ENCODE assay signal across 30 cellular contexts in the genomic region with DNA sequence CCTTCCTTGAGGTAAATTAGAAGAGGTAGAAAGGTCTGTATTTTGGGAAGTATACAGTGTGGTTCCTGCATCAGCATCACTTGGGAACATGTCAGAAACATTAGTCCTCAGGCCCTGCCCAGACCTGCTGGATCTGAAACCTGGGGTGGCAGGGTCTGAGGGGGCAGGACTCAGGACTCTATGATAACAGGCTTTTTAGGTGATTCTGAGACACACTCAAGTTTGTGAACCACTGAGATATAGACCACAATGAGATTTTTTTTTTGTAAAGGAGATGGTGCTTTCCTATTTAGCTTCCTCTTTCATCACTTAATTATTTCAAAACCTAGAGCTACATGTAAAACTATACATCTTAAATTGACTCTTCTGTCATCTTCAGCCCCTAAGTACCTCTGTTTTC.
DNase-seq lines count a peak whose midpoint lies in the region; ATAC-seq, FAIRE-seq and TF ChIP-seq lines count a peak whose summit lies in the region.
"Had no signal": no experiment of that assay in that cellular context is flagged by ENCODE, and none has a peak within 500 bp of the region (broad histone marks: within the 10 kb centered on the region; RNA-seq: fewer than 3 reads in every experiment).

No MANE protein-coding gene starts in this region.

- H3K4me3 Mint-ChIP-seq in activated T-cell treated with anti-CD3 and anti-CD28 coated beads, Interleukin-2, amount 50 U/mL, for 24 hours = no peak overlapping the region
- H3K4me3 Mint-ChIP-seq: activated CD8-positive, alpha-beta T cell treated with anti-CD3 and anti-CD28 coated beads for 36 hours; activated naive CD4-positive, alpha-beta T cell treated with anti-CD3 and anti-CD28 coated beads for 36 hours; HFFc6; memory B cell; neural progenitor cell had no signal

- H4K20me1 ChIP-seq in H1 (replicated peaks in 1 of 2; ENCODE audit: control insufficient read depth in 1 of 2, insufficient read depth in 2 of 2, low read length in 2 of 2) (no peaks in the 10 kb centered on the region), Karpas-422 (ENCODE audit: insufficient read depth, low read depth, low read length) (no peaks in the 10 kb centered on the region), hepatocyte (ENCODE audit: insufficient read depth, poor library complexity, severe bottlenecking) (no peaks in the 10 kb centered on the region)

- POLR2A ChIA-PET in H1 (lab: Charles Lee; ENCODE audit: partially characterized antibody) = no interaction called here

- peaks cover 3% of the 10 kb centered on the region for H3K4me1 Mint-ChIP-seq in activated T-cell treated with anti-CD3 and anti-CD28 coated beads, Interleukin-2, amount 50 U/mL, for 24 hours (ENCODE audit: low read depth)
- H3K4me1 Mint-ChIP-seq: neural progenitor cell had no signal

- H3K4me3 ChIP-seq in H1 (ENCODE audit: extremely low read depth in 1 of 4, insufficient read depth in 2 of 4, low read depth in 3 of 4, low read length in 4 of 4) (no peak overlapping the region), Karpas-422 (ENCODE audit: low read length) (no peak overlapping the region), hepatocyte (no peak overlapping the region)
- H3K4me3 ChIP-seq: breast epithelium, colonic mucosa, GM23248, heart left ventricle, neural progenitor cell, SJSA1, transverse colon had no signal

- H3K4ac ChIP-seq in H1 (replicated peaks; ENCODE audit: insufficient read length, low read depth, low read length) = no peak overlapping the region

- H2BK5ac ChIP-seq in H1 (ENCODE audit: low read depth, low read length) = no peak overlapping the region

- no peak overlapping the region for H3K23ac ChIP-seq in H1 (ENCODE audit: insufficient read length)

- H3K18ac ChIP-seq in H1 (ENCODE audit: extremely low read depth, low read length) = no peak overlapping the region

- H3K4me2 ChIP-seq in H1 (ENCODE audit: insufficient read depth in 1 of 2, low read depth in 2 of 2, low read length in 2 of 2) (no peak overlapping the region), Karpas-422 (ENCODE audit: low read depth, low read length, poor library complexity, severe bottlenecking) (no peak overlapping the region), hepatocyte (no peak overlapping the region)
- H3K4me2 ChIP-seq: KMS-11, neural progenitor cell had no signal

- H3K9me3 ChIP-seq in H1 (ENCODE audit: insufficient read depth in 2 of 2, low read depth in 1 of 2, low read length in 1 of 2) (no peaks in the 10 kb centered on the region), Karpas-422 (ENCODE audit: low read length) (no peaks in the 10 kb centered on the region), hepatocyte (ENCODE audit: low read depth) (no peaks in the 10 kb centered on the region)
- H3K9me3 ChIP-seq: breast epithelium, colonic mucosa, heart left ventricle, SJSA1, transverse colon had no signal

- H4K91ac ChIP-seq in H1 (replicated peaks; ENCODE audit: insufficient read length, low read length) = no peak overlapping the region

- H3K27me3 Mint-ChIP-seq in activated T-cell treated with anti-CD3 and anti-CD28 coated beads, Interleukin-2, amount 50 U/mL, for 24 hours = no peaks in the 10 kb centered on the region
- H3K27me3 Mint-ChIP-seq: activated CD8-positive, alpha-beta T cell treated with anti-CD3 and anti-CD28 coated beads for 36 hours had no signal

- H3K4me1 ChIP-seq in H1 (replicated peaks in 1 of 4; ENCODE audit: control insufficient read depth in 3 of 4, insufficient read depth in 4 of 4, low read length in 3 of 4) (peaks cover 0 to 7% (median 0%) of the 10 kb centered on the region in 4 experiments; a peak in 2 of 7 replicates), Karpas-422 (ENCODE audit: low read length) (no peaks in the 10 kb centered on the region), hepatocyte (ENCODE audit: insufficient read depth) (peaks cover 6% of the 10 kb centered on the region)
- H3K4me1 ChIP-seq: breast epithelium, colonic mucosa, neural progenitor cell had no signal

- no peaks in the 10 kb centered on the region for H3K36me3 Mint-ChIP-seq in activated T-cell treated with anti-CD3 and anti-CD28 coated beads, Interleukin-2, amount 50 U/mL, for 24 hours (ENCODE audit: low read depth)
- H3K36me3 Mint-ChIP-seq: memory B cell, neural progenitor cell had no signal

- no peak for TF ChIP-seq POLR2A in H1 (IDR thresholded peaks at IDR 0.05; ENCODE audit: control extremely low read depth in 1 of 2, low read depth in 2 of 2, low read length in 2 of 2)

- H3K27ac ChIP-seq in H1 (ENCODE audit: low read depth, low read length) (no peak overlapping the region), Karpas-422 (ENCODE audit: low read length) (no peak overlapping the region), hepatocyte (no peak overlapping the region)
- H3K27ac ChIP-seq: colonic mucosa, GM23248, KMS-11, neural progenitor cell, SJSA1, transverse colon had no signal

- H2BK12ac ChIP-seq in H1 (ENCODE audit: low read depth, low read length) = no peak overlapping the region

- 0 out of 2 replicates have a peak overlapping the region, but pooled peaks have one; percentile 64 for H2BK20ac ChIP-seq in H1 (ENCODE audit: low read length)

- H3K56ac ChIP-seq in H1 (replicated peaks; ENCODE audit: insufficient read length, low read depth, low read length) = no peak overlapping the region

- CTCF ChIA-PET in H1 (lab: Charles Lee; ENCODE audit: partially characterized antibody) = no interaction called here

- no peak for TF ChIP-seq RAD21 in H1 (IDR thresholded peaks at IDR 0.05 in 1 of 2, conservative IDR thresholded peaks at IDR 0.05 in 1 of 2; ENCODE audit: low read depth in 2 of 2, low read length in 2 of 2)

- H3K27me3 ChIP-seq in H1 (replicated peaks in 1 of 4; ENCODE audit: control insufficient read depth in 3 of 4, extremely low read depth in 1 of 4, insufficient read depth in 3 of 4, low read length in 3 of 4) (no peaks in the 10 kb centered on the region), Karpas-422 (ENCODE audit: low read length) (no peaks in the 10 kb centered on the region), hepatocyte (no peaks in the 10 kb centered on the region)
- H3K27me3 ChIP-seq: breast epithelium, colonic mucosa, heart left ventricle, neural progenitor cell, SJSA1, transverse colon had no signal

- H4K8ac ChIP-seq in H1 (ENCODE audit: extremely low read depth, insufficient read depth, low read length) = no peak overlapping the region

- no peak for TF ChIP-seq EP300 in H1 (IDR thresholded peaks at IDR 0.05; ENCODE audit: borderline replicate concordance in 1 of 2, low read depth in 2 of 2, low read length in 2 of 2)

- no peak overlapping the region for H2AK5ac ChIP-seq in H1 (ENCODE audit: low read depth, low read length)

- FAIRE-seq in H1 (lab: Jason Lieb, UNC) = no peak
- FAIRE-seq: D721Med had no signal

- no peak overlapping the region for H2BK120ac ChIP-seq in H1 (replicated peaks; ENCODE audit: low read depth, low read length)

- H3K23me2 ChIP-seq in H1 (ENCODE audit: low read depth, low read length) = no peaks in the 10 kb centered on the region

- H4K5ac ChIP-seq in H1 (ENCODE audit: insufficient read length, low read depth, low read length) = no peak overlapping the region

- no peaks in the 10 kb centered on the region for H3K79me1 ChIP-seq in H1 (ENCODE audit: low read depth, low read length)

- H3K36me3 ChIP-seq in H1 (ENCODE audit: control insufficient read depth in 2 of 4, insufficient read depth in 4 of 4, low read length in 3 of 4) = no peaks in the 10 kb centered on the region
- no peaks in the 10 kb centered on the region for H3K36me3 ChIP-seq in Karpas-422 (ENCODE audit: insufficient read depth, low read length)
- no peaks in the 10 kb centered on the region for H3K36me3 ChIP-seq in hepatocyte (replicated peaks; ENCODE audit: insufficient read depth, low read depth)
- H3K36me3 ChIP-seq: breast epithelium, colonic mucosa, heart left ventricle, neural progenitor cell, SJSA1, transverse colon had no signal

- H3K9ac ChIP-seq in H1 (replicated peaks in 1 of 4; ENCODE audit: extremely low read depth in 1 of 4, low read depth in 3 of 4, low read length in 3 of 4) (no peak overlapping the region), Karpas-422 (ENCODE audit: low read length) (no peak overlapping the region)
- H3K9ac ChIP-seq: GM23248, KMS-11, neural progenitor cell had no signal

- H2AFZ ChIP-seq in H1 (ENCODE audit: low read length) (no peak overlapping the region), Karpas-422 (ENCODE audit: low read length) (no peak overlapping the region), hepatocyte (no peak overlapping the region)
- H2AFZ ChIP-seq: GM23248, neural progenitor cell had no signal

- no peak overlapping the region for H2BK15ac ChIP-seq in H1 (ENCODE audit: low read length)

- H3K14ac ChIP-seq in H1 (ENCODE audit: insufficient read length) = no peak overlapping the region

- no peak overlapping the region for H3K27ac Mint-ChIP-seq in activated T-cell treated with anti-CD3 and anti-CD28 coated beads, Interleukin-2, amount 50 U/mL, for 24 hours
- H3K27ac Mint-ChIP-seq: activated CD8-positive, alpha-beta T cell treated with anti-CD3 and anti-CD28 coated beads for 36 hours; activated naive CD4-positive, alpha-beta T cell treated with anti-CD3 and anti-CD28 coated beads for 36 hours; HFFc6; memory B cell; neural progenitor cell had no signal

- ATAC-seq in GM18858 (IDR thresholded peaks at IDR 0.05; ENCODE audit: unreplicated experiment) (peak; percentile 69), GM21576 (IDR thresholded peaks at IDR 0.05; ENCODE audit: unreplicated experiment) (peak; percentile 60), HG03378 (IDR thresholded peaks at IDR 0.05; ENCODE audit: unreplicated experiment) (peak; percentile 59)
- ATAC-seq: activated CD8-positive, alpha-beta T cell treated with anti-CD3 and anti-CD28 coated beads for 36 hours; heart left ventricle; left colon had no signal

- TF ChIP-seq CTCF in H1 (IDR thresholded peaks at IDR 0.05; ENCODE audit: control extremely low read depth in 1 of 3, insufficient read depth in 1 of 3, low read depth in 1 of 3, low read length in 3 of 3) = no peak
- no peak for TF ChIP-seq CTCF in hepatocyte (IDR thresholded peaks at IDR 0.05; ENCODE audit: poor library complexity)

- DNase-seq in H1 (ENCODE audit: low read depth in 1 of 2, low spot score in 2 of 2) (no peak), Karpas-422 (no peak), hepatocyte (ENCODE audit: low spot score) (no peak), Ammon's horn (ENCODE audit: low spot score) (no peak)
- DNase-seq in activated T-cell treated with anti-CD3 and anti-CD28 coated beads, Interleukin-2, amount 50 U/mL, for 24 hours = no peak
- DNase-seq: activated CD4-positive, CD25-positive, alpha-beta regulatory T cell treated with anti-CD3 and anti-CD28 coated beads, Interleukin-2, amount 50 U/mL, for 72 hours; activated CD8-positive, alpha-beta T cell treated with anti-CD3 and anti-CD28 coated beads for 36 hours; activated naive CD4-positive, alpha-beta T cell treated with anti-CD3 and anti-CD28 coated beads for 36 hours; amniotic stem cell; colonic mucosa; effector memory CD4-positive, alpha-beta T cell; erythroblast; foreskin fibroblast; GM23248; heart left ventricle; HFFc6; left colon; NCI-H1436 treated with DMSO at 0.1 percent for 48 hours; NCI-H526; posterior cingulate gyrus; transverse colon had no signal

- no peaks in the 10 kb centered on the region for H3K9me3 Mint-ChIP-seq in activated T-cell treated with anti-CD3 and anti-CD28 coated beads, Interleukin-2, amount 50 U/mL, for 24 hours
- H3K9me3 Mint-ChIP-seq: activated naive CD4-positive, alpha-beta T cell treated with anti-CD3 and anti-CD28 coated beads for 36 hours; HFFc6; memory B cell; neural progenitor cell had no signal

- H3K79me2 ChIP-seq in H1 (ENCODE audit: control insufficient read depth in 1 of 2, insufficient read depth in 2 of 2, low read length in 2 of 2) (no peaks in the 10 kb centered on the region), Karpas-422 (ENCODE audit: low read length) (no peaks in the 10 kb centered on the region), hepatocyte (no peaks in the 10 kb centered on the region)

- H3K9me2 ChIP-seq in Karpas-422 (replicated peaks; ENCODE audit: insufficient read depth, low read length) (no peaks in the 10 kb centered on the region), hepatocyte (replicated peaks; ENCODE audit: insufficient read depth) (no peaks in the 10 kb centered on the region)
